8 cellular contexts compared by ENCODE assay signal in the genomic region with DNA sequence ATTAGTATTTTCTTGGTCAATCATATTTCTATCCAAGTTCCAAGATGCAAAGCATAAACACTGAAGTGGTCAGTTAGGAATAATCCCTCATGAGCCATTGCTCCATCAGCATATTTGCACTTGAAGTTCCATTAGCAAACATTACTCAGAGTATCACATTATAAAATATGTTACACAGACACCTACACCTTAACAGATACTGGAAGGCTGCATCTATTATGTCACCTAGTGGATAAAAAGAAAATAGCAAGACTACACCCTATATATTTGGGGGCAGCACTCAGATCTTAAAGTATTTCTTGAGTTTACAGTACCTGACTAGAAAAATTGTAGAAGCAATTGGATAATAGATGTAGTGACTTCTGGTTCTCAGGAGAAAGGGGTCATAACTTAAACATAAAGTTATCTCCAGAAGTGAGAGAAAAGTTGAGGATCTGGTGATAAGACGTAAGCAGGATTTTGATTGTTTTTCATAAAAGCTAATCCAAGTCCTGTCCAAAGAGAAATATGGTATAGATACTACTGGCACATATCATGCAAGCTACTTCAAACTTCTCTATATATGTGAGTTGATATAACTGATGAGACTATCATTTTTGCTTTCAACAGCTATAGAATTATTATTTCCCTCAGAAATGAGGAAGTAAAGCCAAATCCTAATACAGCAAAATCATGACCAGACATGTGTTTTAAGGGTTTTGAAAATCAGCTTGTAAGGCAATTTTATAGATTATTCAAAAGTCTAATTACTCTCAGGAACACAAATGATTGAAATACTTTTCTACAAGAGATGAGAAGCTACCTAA.
A peak's percentile ranks its signal among the peaks of the same experiment; 100 is the strongest.
DNase-seq lines count a peak whose midpoint lies in the region; ATAC-seq and TF ChIP-seq lines count a peak whose summit lies in the region.

No MANE protein-coding gene starts in this region.

- ATAC-seq in GM19025 (IDR thresholded peaks at IDR 0.05; ENCODE audit: low read depth, unreplicated experiment), result peak; percentile 63
- peak; percentile 84 for ATAC-seq in HG03097 (IDR thresholded peaks at IDR 0.05; ENCODE audit: low FRiP score, unreplicated experiment)
- ATAC-seq in RWPE2 (ENCODE audit: low read depth), result peak; percentile 87
- no peak for ATAC-seq in natural killer cell treated with Interleukin-12 subunit alpha and Interleukin-12 subunit beta and Interleukin-15 and Interleukin-18, amount 100 ng/mL, for 72 hours

- no peaks in the 10 kb centered on the region for H3K36me3 ChIP-seq in RWPE2 (ENCODE audit: low read depth)

- H3K9me3 Mint-ChIP-seq in natural killer cell treated with Interleukin-12 subunit alpha and Interleukin-12 subunit beta and Interleukin-15 and Interleukin-18, amount 100 ng/mL, for 72 hours, result peaks cover 5% of the 10 kb centered on the region

- peak; percentile 2 for DNase-seq in AG10803 (ENCODE audit: low read depth)
- DNase-seq in RWPE2 (ENCODE audit: low spot score), result no peak
- DNase-seq in left kidney (ENCODE audit: low read depth, low spot score), result peak; percentile 26
- no peak for DNase-seq in natural killer cell treated with Interleukin-12 subunit alpha and Interleukin-12 subunit beta and Interleukin-15 and Interleukin-18, amount 100 ng/mL, for 72 hours (ENCODE audit: low spot score)
- no peak for DNase-seq in activated gamma-delta T cell treated with Interleukin-2 at 50 U/mL for 16 hours
- DNase-seq in stimulated activated CD4-positive, alpha-beta T cell treated with anti-CD3 and anti-CD28 coated beads, Interleukin-12 subunit alpha, Interleukin-12 subunit beta, amount 100 ng/mL, for 4 hours, result no peak

- H3K4me3 Mint-ChIP-seq in natural killer cell treated with Interleukin-12 subunit alpha and Interleukin-12 subunit beta and Interleukin-15 and Interleukin-18, amount 100 ng/mL, for 72 hours, result no peak overlapping the region

- no peaks in the 10 kb centered on the region for H3K4me1 Mint-ChIP-seq in natural killer cell treated with Interleukin-12 subunit alpha and Interleukin-12 subunit beta and Interleukin-15 and Interleukin-18, amount 100 ng/mL, for 72 hours (ENCODE audit: low read depth in 2 of 2)

- H3K9me3 ChIP-seq in RWPE2 (ENCODE audit: severe bottlenecking), result no peaks in the 10 kb centered on the region

- no peaks in the 10 kb centered on the region for H3K27me3 Mint-ChIP-seq in natural killer cell treated with Interleukin-12 subunit alpha and Interleukin-12 subunit beta and Interleukin-15 and Interleukin-18, amount 100 ng/mL, for 72 hours

- no peak overlapping the region for H3K27ac Mint-ChIP-seq in natural killer cell treated with Interleukin-12 subunit alpha and Interleukin-12 subunit beta and Interleukin-15 and Interleukin-18, amount 100 ng/mL, for 72 hours

- H3K27me3 ChIP-seq in RWPE2 (ENCODE audit: insufficient read depth, poor library complexity, severe bottlenecking), result peaks cover 3% of the 10 kb centered on the region

- no peak overlapping the region for H3K27ac ChIP-seq in RWPE2 (ENCODE audit: poor library complexity, severe bottlenecking)

- H3K4me1 ChIP-seq in RWPE2 (ENCODE audit: insufficient read depth, poor library complexity, severe bottlenecking), result no peaks in the 10 kb centered on the region

- no peak overlapping the region for H3K4me3 ChIP-seq in AG10803 (ENCODE audit: low read length)
- H3K4me3 ChIP-seq in RWPE2 (ENCODE audit: severe bottlenecking), result no peak overlapping the region

- TF ChIP-seq CTCF in AG10803 (conservative IDR thresholded peaks at IDR 0.05; ENCODE audit: low read length) (peak; percentile 60), RWPE2 (IDR thresholded peaks at IDR 0.05; ENCODE audit: poor library complexity, severe bottlenecking) (peak; percentile 83)

- H3K36me3 Mint-ChIP-seq in natural killer cell treated with Interleukin-12 subunit alpha and Interleukin-12 subunit beta and Interleukin-15 and Interleukin-18, amount 100 ng/mL, for 72 hours, result no peaks in the 10 kb centered on the region

Comparison
In these comparisons a context has a peak if more than half of its experiments do, and no peak if none do; other contexts are left out.
1. DNase-seq: peak in AG10803 (single experiment) and left kidney (single experiment); none in RWPE2 (single experiment), natural killer cell treated with Interleukin-12 subunit alpha and Interleukin-12 subunit beta and Interleukin-15 and Interleukin-18, amount 100 ng/mL, for 72 hours (single experiment), activated gamma-delta T cell treated with Interleukin-2 at 50 U/mL for 16 hours (single experiment) and stimulated activated CD4-positive, alpha-beta T cell treated with anti-CD3 and anti-CD28 coated beads, Interleukin-12 subunit alpha, Interleukin-12 subunit beta, amount 100 ng/mL, for 4 hours (single experiment).
2. ATAC-seq: peak in GM19025 (single experiment), HG03097 (single experiment) and RWPE2 (single experiment); none in natural killer cell treated with Interleukin-12 subunit alpha and Interleukin-12 subunit beta and Interleukin-15 and Interleukin-18, amount 100 ng/mL, for 72 hours (0 of 2).